ENCODE assay signal across 1 cellular context in the genomic region with DNA sequence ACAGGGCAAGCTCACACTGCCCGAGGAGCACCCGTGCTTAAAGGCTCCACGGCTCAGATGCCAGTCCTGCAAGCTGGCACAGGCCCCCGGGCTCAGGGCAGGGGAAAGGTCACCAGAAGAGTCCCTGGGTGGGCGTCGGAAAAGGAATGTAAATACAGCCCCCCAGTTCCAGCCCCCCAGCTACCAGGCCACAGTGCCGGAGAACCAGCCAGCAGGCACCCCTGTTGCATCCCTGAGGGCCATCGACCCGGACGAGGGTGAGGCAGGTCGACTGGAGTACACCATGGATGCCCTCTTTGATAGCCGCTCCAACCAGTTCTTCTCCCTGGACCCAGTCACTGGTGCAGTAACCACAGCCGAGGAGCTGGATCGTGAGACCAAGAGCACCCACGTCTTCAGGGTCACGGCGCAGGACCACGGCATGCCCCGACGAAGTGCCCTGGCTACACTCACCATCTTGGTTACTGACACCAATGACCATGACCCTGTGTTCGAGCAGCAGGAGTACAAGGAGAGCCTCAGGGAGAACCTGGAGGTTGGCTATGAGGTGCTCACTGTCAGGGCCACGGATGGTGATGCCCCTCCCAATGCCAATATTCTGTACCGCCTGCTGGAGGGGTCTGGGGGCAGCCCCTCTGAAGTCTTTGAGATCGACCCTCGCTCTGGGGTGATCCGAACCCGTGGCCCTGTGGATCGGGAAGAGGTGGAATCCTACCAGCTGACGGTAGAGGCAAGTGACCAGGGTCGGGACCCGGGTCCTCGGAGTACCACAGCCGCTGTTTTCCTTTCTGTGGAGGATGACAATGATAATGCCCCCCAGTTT.
TF ChIP-seq lines count a peak whose summit lies in the region.

No MANE protein-coding gene starts in this region.

TF ChIP-seq in GM12878, 131 proteins besides CTCF, POLR2A, EP300 and RAD21:
- no peak for TF ChIP-seq SIX5 (IDR thresholded peaks at IDR 0.05; ENCODE audit: low read depth, low read length, severe bottlenecking)
TF ChIP-seq in GM12878: peak in this region for 0.
